Comparison of ENCODE assay signal across 27 cellular contexts in genomic region chr4:73753215-73753614, GRCh38.
"Had no signal": no experiment of that assay in that cellular context is flagged by ENCODE, and none has a peak within 500 bp of the region (broad histone marks: within the 10 kb centered on the region; RNA-seq: fewer than 3 reads in every experiment).

No MANE protein-coding gene starts in this region.

- DNase-seq: colonic mucosa; dermis blood vessel endothelial cell; effector memory CD4-positive, alpha-beta T cell; foreskin fibroblast; glutamatergic neuron; heart right ventricle; hippocampal formation; left cardiac atrium; left lung; mesendoderm; midbrain; naive thymus-derived CD4-positive, alpha-beta T cell; nucleus accumbens; sigmoid colon; stimulated activated CD4-positive, alpha-beta T cell treated with anti-CD3 and anti-CD28 coated beads, Interleukin-1b, Interleukin-23, amount 100 ng/mL, for 48 hours; stimulated activated CD4-positive, alpha-beta T cell treated with anti-CD3 and anti-CD28 coated beads, Interleukin-4, amount 100 ng/mL, for 1 hour; stimulated activated CD8-positive, alpha-beta memory T cell treated with anti-CD3 and anti-CD28 coated beads, Interleukin-4, amount 100 ng/mL, for 48 hours; stimulated activated naive CD4-positive, alpha-beta T cell; stimulated activated naive CD8-positive, alpha-beta T cell treated with anti-CD3 and anti-CD28 coated beads, Interleukin-15, amount 100 ng/mL, for 72 hours; thyroid gland; trophoblast cell had no signal

- H3K9ac ChIP-seq: neural progenitor cell had no signal

- H3K4me2 ChIP-seq: neural progenitor cell had no signal

- H3K36me3 ChIP-seq: colonic mucosa, heart right ventricle, left lung, neural progenitor cell, prostate gland, right atrium auricular region, sigmoid colon, suprapubic skin, thyroid gland, vagina had no signal

- H2AFZ ChIP-seq: neural progenitor cell had no signal

- H3K9me3 ChIP-seq: colonic mucosa, left lung, prostate gland, right atrium auricular region, sigmoid colon, suprapubic skin, thyroid gland, vagina had no signal

- H3K4me3 ChIP-seq: colonic mucosa, heart right ventricle, left lung, neural progenitor cell, prostate gland, right atrium auricular region, sigmoid colon, skin epidermis, suprapubic skin, thyroid gland, vagina had no signal

- H3K4me1 ChIP-seq: colonic mucosa, left lung, neural progenitor cell, prostate gland, right atrium auricular region, sigmoid colon, suprapubic skin, thyroid gland, vagina had no signal

- H3K27ac ChIP-seq: colonic mucosa, heart right ventricle, left lung, neural progenitor cell, prostate gland, right atrium auricular region, sigmoid colon, skin epidermis, suprapubic skin, thyroid gland, vagina had no signal

- H3K27me3 ChIP-seq: colonic mucosa, heart right ventricle, left lung, neural progenitor cell, right atrium auricular region, sigmoid colon, suprapubic skin, thyroid gland, vagina had no signal
